8 cellular contexts compared by ENCODE assay signal in genomic region chr12:108691154-108691994, GRCh38. TPM values are rescaled to one million over a fixed set of nuclear protein-coding genes. Genes with fewer than 3 reads are reported as not detected.
DNase-seq lines count a peak whose midpoint lies in the region; ATAC-seq and TF ChIP-seq lines count a peak whose summit lies in the region.

No MANE protein-coding gene starts in this region.

- ATAC-seq in GM19025 (IDR thresholded peaks at IDR 0.05; ENCODE audit: low read depth, unreplicated experiment) (peak; percentile 68), HG03378 (IDR thresholded peaks at IDR 0.05; ENCODE audit: unreplicated experiment) (peak; percentile 52), left colon (peak; percentile 96)
- ATAC-seq in activated CD4-positive, alpha-beta T cell treated with anti-CD3 and anti-CD28 coated beads for 36 hours: peak; percentile 63

- DNase-seq in AG20443 (ENCODE audit: low spot score) (peak; percentile 93), NCI-H460 (ENCODE audit: extremely low read depth, low read depth) (peak; percentile 95), choroid plexus epithelial cell (ENCODE audit: low read depth) (peak; percentile 99), left colon (peak; percentile 89 to 96)
- peak; percentile 92 for DNase-seq in activated CD4-positive, alpha-beta T cell treated with anti-CD3 and anti-CD28 coated beads for 36 hours
- peak; percentile 57 to 60 for DNase-seq in stimulated activated CD4-positive, alpha-beta T cell treated with anti-CD3 and anti-CD28 coated beads, Interleukin-1b, Interleukin-23, amount 100 ng/mL, for 4 hours (ENCODE audit: low read depth in 2 of 2)

- no peaks in the 10 kb centered on the region for H3K27me3 Mint-ChIP-seq in activated CD4-positive, alpha-beta T cell treated with anti-CD3 and anti-CD28 coated beads for 36 hours

- peaks cover 10% of the 10 kb centered on the region for H3K36me3 Mint-ChIP-seq in activated CD4-positive, alpha-beta T cell treated with anti-CD3 and anti-CD28 coated beads for 36 hours (ENCODE audit: low read depth)

- peaks cover 80% of the 10 kb centered on the region for H3K4me1 Mint-ChIP-seq in activated CD4-positive, alpha-beta T cell treated with anti-CD3 and anti-CD28 coated beads for 36 hours

- H3K27ac Mint-ChIP-seq in activated CD4-positive, alpha-beta T cell treated with anti-CD3 and anti-CD28 coated beads for 36 hours: peak overlapping the region; percentile 96

- no peak overlapping the region for H3K4me3 ChIP-seq in choroid plexus epithelial cell (ENCODE audit: low read depth, low read length)

- intact Hi-C loops in activated CD4-positive, alpha-beta T cell treated with anti-CD3 and anti-CD28 coated beads for 36 hours (cut with DNase I, micrococcal nuclease): loop anchor here (1.0 to 10.0 kb wide), 11 partner anchors 26 to 1367 kb away; partner anchors contain the start of genes CORO1C (in 2 of the 2), ISCU (in 1 of the 2), SART3 (in 1 of the 2) and SELPLG (in 1 of the 2)
- intact Hi-C loops in left colon (cut with DNase I, micrococcal nuclease): no loop called here

- peaks cover 5% of the 10 kb centered on the region for H3K9me3 Mint-ChIP-seq in activated CD4-positive, alpha-beta T cell treated with anti-CD3 and anti-CD28 coated beads for 36 hours (ENCODE audit: low read depth)

- TF ChIP-seq CTCF in choroid plexus epithelial cell (conservative IDR thresholded peaks at IDR 0.05; ENCODE audit: low read depth, low read length): peak; percentile 40

- H3K4me3 Mint-ChIP-seq in activated CD4-positive, alpha-beta T cell treated with anti-CD3 and anti-CD28 coated beads for 36 hours: peak overlapping the region; percentile 67

- CTCF ChIA-PET in activated CD4-positive, alpha-beta T cell treated with anti-CD3 and anti-CD28 coated beads for 36 hours (lab: Charles Lee): interaction anchor here (0.6 to 4.3 kb wide), 13 partner anchors 8 to 372 kb away, joined by 3 to 24 read pairs (median 4); partner anchors contain the start of genes ISCU and SELPLG

- POLR2A ChIA-PET in activated CD4-positive, alpha-beta T cell treated with anti-CD3 and anti-CD28 coated beads for 36 hours (lab: Charles Lee): interaction anchor here (0.7 to 1.3 kb wide), 4 partner anchors 11 to 366 kb away, joined by 3 to 5 read pairs (median 4); partner anchors contain the start of gene SSH1

RNA-seq across cellular contexts. Expression of gene CORO1C, which starts 39.9 kb away (rescaled TPM):
- 47.3 and 52.8 TPM in 2 replicates for total RNA-seq in NCI-H460 (2014; rRNA removed; shearing (Covaris generic))
- 35.8 and 35.9 TPM in 2 replicates for polyA plus RNA-seq in NCI-H460 (2014; cell fraction: nucleus; rRNA removed)
- total RNA-seq in activated CD4-positive, alpha-beta T cell treated with anti-CD3 and anti-CD28 coated beads for 36 hours: 10 to 100 TPM; 83.5 to 90.8 TPM
- total RNA-seq in left colon: 100 to 1,000 TPM in 1 of 2 donors, 10 to 100 TPM in 1; 85.6 to 128 TPM

RNA-seq across cellular contexts. Expression of gene SELPLG, which starts 57.7 kb away (rescaled TPM):
- not detected in 2 replicates for total RNA-seq in NCI-H460 (2014; rRNA removed; shearing (Covaris generic))
- polyA plus RNA-seq in NCI-H460 (2014; cell fraction: nucleus; rRNA removed): not detected in 2 replicates
- 10 to 100 TPM; 31.0 to 36.9 TPM for total RNA-seq in activated CD4-positive, alpha-beta T cell treated with anti-CD3 and anti-CD28 coated beads for 36 hours
- 1 to 10 TPM; 1.3 to 5.1 TPM for total RNA-seq in left colon

Comparison
In these comparisons a context has a peak if more than half of its experiments do, and no peak if none do; other contexts are left out.
1. RNA of gene SELPLG, which starts 57.7 kb away (total RNA-seq): 31.0 to 36.9 TPM in activated CD4-positive, alpha-beta T cell treated with anti-CD3 and anti-CD28 coated beads for 36 hours; 1.3 to 5.1 TPM in left colon and not detected in NCI-H460; every median in the first group is over 4 times any median in the second.
2. intact Hi-C loops: an anchor here in activated CD4-positive, alpha-beta T cell treated with anti-CD3 and anti-CD28 coated beads for 36 hours (1.0 to 10.0 kb wide); none called in left colon.
3. Peak in every context shown above with its lines, with median percentiles within 50 percentile points of each other: DNase-seq and ATAC-seq.